Comparison of ENCODE assay signal across 8 cellular contexts in genomic region chr3:53046171-53047170, GRCh38. TPM values are rescaled to one million over a fixed set of nuclear protein-coding genes. Genes with fewer than 3 reads are reported as not detected.
DNase-seq lines count a peak whose midpoint lies in the region; ATAC-seq and TF ChIP-seq lines count a peak whose summit lies in the region.

No MANE protein-coding gene starts in this region.

- no peaks in the 10 kb centered on the region for H3K36me3 ChIP-seq in muscle layer of colon (ENCODE audit: insufficient read depth, low read length)

- TF ChIP-seq CTCF in GM12873 (IDR thresholded peaks at IDR 0.05; ENCODE audit: insufficient read depth, low read depth, low read length, missing control alignments) (peak; percentile 52), epithelial cell of proximal tubule (conservative IDR thresholded peaks at IDR 0.05; ENCODE audit: low read depth, low read length) (peak; percentile 44)

- H3K4me1 ChIP-seq in muscle layer of colon (ENCODE audit: insufficient read depth, low read length) = peaks cover 8% of the 10 kb centered on the region

- no peak overlapping the region for H3K27ac ChIP-seq in muscle layer of colon (ENCODE audit: low read depth, low read length)

- H3K9ac ChIP-seq in muscle layer of colon (ENCODE audit: low read length) = no peak overlapping the region

- H3K4me3 ChIP-seq in epithelial cell of proximal tubule (ENCODE audit: low read depth, low read length) = peak overlapping the region; percentile 76
- peak overlapping the region; percentile 53 to 94 for H3K4me3 ChIP-seq in muscle layer of colon (ENCODE audit: low read depth in 1 of 2, low read length in 2 of 2)

- H3K9me3 ChIP-seq in muscle layer of colon (ENCODE audit: low read length) = no peaks in the 10 kb centered on the region

- DNase-seq in NCI-H226 (peak; percentile 7), epithelial cell of proximal tubule (ENCODE audit: low read depth) (no peak), NCI-H345 treated with DMSO at 0.1 percent for 48 hours (lab: John Stamatoyannopoulos, UW; ENCODE audit: unreplicated experiment) (no peak)
- DNase-seq in activated CD8-positive, alpha-beta memory T cell treated with anti-CD3 and anti-CD28 coated beads, Interleukin-2, amount 50 U/mL, for 1 hour (ENCODE audit: extremely low read depth) = peak; percentile 40
- DNase-seq in stimulated activated CD8-positive, alpha-beta memory T cell treated with anti-CD3 and anti-CD28 coated beads, Interleukin-7, amount 100 ng/mL, for 4 hours (ENCODE audit: low read depth in 2 of 2) = peak; percentile 34 to 64

- no peaks in the 10 kb centered on the region for H3K27me3 ChIP-seq in muscle layer of colon (ENCODE audit: control insufficient read depth in 1 of 2, insufficient read depth in 2 of 2, low read length in 2 of 2)

- ATAC-seq in HG02588 (IDR thresholded peaks at IDR 0.05; ENCODE audit: unreplicated experiment) = peak; percentile 27

RNA-seq across cellular contexts. Expression of gene SFMBT1, which starts 0.6 kb away (rescaled TPM):
- 1.8 and 8.3 TPM in 2 replicates for total RNA-seq in epithelial cell of proximal tubule

Comparison
In these comparisons a context has a peak if more than half of its experiments do, and no peak if none do; other contexts are left out.
1. DNase-seq: peak in NCI-H226 (single experiment), activated CD8-positive, alpha-beta memory T cell treated with anti-CD3 and anti-CD28 coated beads, Interleukin-2, amount 50 U/mL, for 1 hour (single experiment) and stimulated activated CD8-positive, alpha-beta memory T cell treated with anti-CD3 and anti-CD28 coated beads, Interleukin-7, amount 100 ng/mL, for 4 hours (2 of 2); none in epithelial cell of proximal tubule (single experiment) and NCI-H345 treated with DMSO at 0.1 percent for 48 hours (single experiment).